1 cellular context compared by ENCODE assay signal in genomic region chr14:58807271-58807670, GRCh38.
TF ChIP-seq lines count a peak whose summit lies in the region.

No MANE protein-coding gene starts in this region.

TF ChIP-seq in SK-N-SH treated with all-trans-retinoic acid at 6 μM for 48 hours, 23 proteins besides CTCF, POLR2A, EP300 and RAD21 (continued from another document):
- TF ChIP-seq, protein P1, sequence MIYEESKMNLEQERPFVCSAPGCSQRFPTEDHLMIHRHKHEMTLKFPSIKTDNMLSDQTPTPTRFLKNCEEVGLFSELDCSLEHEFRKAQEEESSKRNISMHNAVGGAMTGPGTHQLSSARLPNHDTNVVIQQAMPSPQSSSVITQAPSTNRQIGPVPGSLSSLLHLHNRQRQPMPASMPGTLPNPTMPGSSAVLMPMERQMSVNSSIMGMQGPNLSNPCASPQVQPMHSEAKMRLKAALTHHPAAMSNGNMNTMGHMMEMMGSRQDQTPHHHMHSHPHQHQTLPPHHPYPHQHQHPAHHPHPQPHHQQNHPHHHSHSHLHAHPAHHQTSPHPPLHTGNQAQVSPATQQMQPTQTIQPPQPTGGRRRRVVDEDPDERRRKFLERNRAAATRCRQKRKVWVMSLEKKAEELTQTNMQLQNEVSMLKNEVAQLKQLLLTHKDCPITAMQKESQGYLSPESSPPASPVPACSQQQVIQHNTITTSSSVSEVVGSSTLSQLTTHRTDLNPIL (CRISPR knock-in tag; IDR thresholded peaks at IDR 0.05; ENCODE audit: low read depth): no peak
- TF ChIP-seq ZFP30 (CRISPR knock-in tag; IDR thresholded peaks at IDR 0.05): no peak
